Comparison of ENCODE assay signal across 8 cellular contexts in genomic region chr16:1942810-1943726, GRCh38.
DNase-seq lines count a peak whose midpoint lies in the region; FAIRE-seq and TF ChIP-seq lines count a peak whose summit lies in the region.

TSS of gene MSRB1 (minus strand) at chr16:1943199. CDS start at chr16:1943156, 43 bp downstream.

- peaks cover 5% of the 10 kb centered on the region for H3K36me3 Mint-ChIP-seq in nephron (ENCODE audit: low read depth)
- peaks cover 5% of the 10 kb centered on the region for H3K36me3 Mint-ChIP-seq in stimulated activated naive CD8-positive, alpha-beta T cell treated with anti-CD3 and anti-CD28 coated beads, Interleukin-15, Interleukin-2, amounts not matched to agents 100 ng/mL and 50 ng/mL, for 24 hours (ENCODE audit: low read depth)

- no peaks in the 10 kb centered on the region for H3K36me3 ChIP-seq in Loucy (ENCODE audit: insufficient read depth, low read length)

- H3K9ac ChIP-seq in Loucy (ENCODE audit: low read depth, low read length, poor library complexity, severe bottlenecking) = peak within 1 kb of the TSS; percentile 87

- peak within 1 kb of the TSS in 2 of 3 experiments; percentile 78 to 87 for H3K27ac Mint-ChIP-seq in nephron
- H3K27ac Mint-ChIP-seq in stimulated activated naive CD8-positive, alpha-beta T cell treated with anti-CD3 and anti-CD28 coated beads, Interleukin-15, Interleukin-2, amounts not matched to agents 100 ng/mL and 50 ng/mL, for 24 hours = peak within 1 kb of the TSS; percentile 73

- FAIRE-seq in H54 (lab: Jason Lieb, UNC) = peak; percentile 67

- no peaks in the 10 kb centered on the region for H3K27me3 ChIP-seq in Loucy (ENCODE audit: insufficient read depth, low read length, poor library complexity, severe bottlenecking)

- peak; percentile 99 for DNase-seq in EH (ENCODE audit: low read depth)
- peak; percentile 98 for DNase-seq in H54 (ENCODE audit: insufficient read length, low spot score)
- DNase-seq in activated T-helper 9 cell treated with anti-CD3 and anti-CD28 coated beads, Interleukin-2, amount 50 U/mL, for 16 hours (ENCODE audit: low read depth) = peak; percentile 98
- DNase-seq in fibroblast of mammary gland (ENCODE audit: low read depth) = peak; percentile 96

- no peaks in the 10 kb centered on the region for H3F3A ChIP-seq in Loucy (ENCODE audit: low read depth)

- peak within 1 kb of the TSS; percentile 85 to 93 (median 88) for H3K4me3 Mint-ChIP-seq in nephron
- H3K4me3 Mint-ChIP-seq in stimulated activated naive CD8-positive, alpha-beta T cell treated with anti-CD3 and anti-CD28 coated beads, Interleukin-15, Interleukin-2, amounts not matched to agents 100 ng/mL and 50 ng/mL, for 24 hours = peak within 1 kb of the TSS; percentile 87

- peak within 1 kb of the TSS; percentile 85 for H3K4me3 ChIP-seq in Loucy (ENCODE audit: low read length, poor library complexity, severe bottlenecking)
- peak within 1 kb of the TSS; percentile 83 for H3K4me3 ChIP-seq in fibroblast of mammary gland (ENCODE audit: control insufficient read depth, low read depth, low read length)

- no peaks in the 10 kb centered on the region for H3K9me3 Mint-ChIP-seq in nephron
- H3K9me3 Mint-ChIP-seq in stimulated activated naive CD8-positive, alpha-beta T cell treated with anti-CD3 and anti-CD28 coated beads, Interleukin-15, Interleukin-2, amounts not matched to agents 100 ng/mL and 50 ng/mL, for 24 hours = no peaks in the 10 kb centered on the region

- H3K4me2 ChIP-seq in Loucy (ENCODE audit: low read depth, low read length, poor library complexity, severe bottlenecking) = peak within 1 kb of the TSS; percentile 79

- peaks cover 11% of the 10 kb centered on the region; the same call in 1 of the 2 replicates for H3K79me2 ChIP-seq in Loucy (ENCODE audit: insufficient read depth, low read length)

- H3K9me2 ChIP-seq in Loucy (replicated peaks; ENCODE audit: low read depth, low read length) = no peaks in the 10 kb centered on the region

- peaks cover 6% of the 10 kb centered on the region for H3K4me1 Mint-ChIP-seq in nephron
- peaks cover 24% of the 10 kb centered on the region for H3K4me1 Mint-ChIP-seq in stimulated activated naive CD8-positive, alpha-beta T cell treated with anti-CD3 and anti-CD28 coated beads, Interleukin-15, Interleukin-2, amounts not matched to agents 100 ng/mL and 50 ng/mL, for 24 hours (ENCODE audit: low read depth)

- no peaks in the 10 kb centered on the region for H3K9me3 ChIP-seq in Loucy (ENCODE audit: insufficient read depth, low read depth, low read length)

- H3K4me1 ChIP-seq in Loucy (ENCODE audit: insufficient read depth, low read length, poor library complexity, severe bottlenecking) = peaks cover 5% of the 10 kb centered on the region

- TF ChIP-seq CTCF in Loucy (conservative IDR thresholded peaks at IDR 0.05; ENCODE audit: low read length) = no peak
- TF ChIP-seq CTCF in fibroblast of mammary gland (conservative IDR thresholded peaks at IDR 0.05; ENCODE audit: control insufficient read depth, insufficient read depth, low read depth, low read length) = no peak
- TF ChIP-seq CTCF in nephron (IDR thresholded peaks at IDR 0.05; ENCODE audit: unreplicated experiment in 3 of 3) = no peak

- TF ChIP-seq POLR2A in H54 (IDR thresholded peaks at IDR 0.05; ENCODE audit: low read depth, low read length) = peak; percentile 91
- peak; percentile 90 for TF ChIP-seq POLR2A in Raji (IDR thresholded peaks at IDR 0.05; ENCODE audit: insufficient read depth, low read depth, low read length)

- H4K20me1 ChIP-seq in Loucy (ENCODE audit: insufficient read depth, low read length, poor library complexity, severe bottlenecking) = no peaks in the 10 kb centered on the region

- no peaks in the 10 kb centered on the region for H3K27me3 Mint-ChIP-seq in nephron (ENCODE audit: low read depth)
- H3K27me3 Mint-ChIP-seq in stimulated activated naive CD8-positive, alpha-beta T cell treated with anti-CD3 and anti-CD28 coated beads, Interleukin-15, Interleukin-2, amounts not matched to agents 100 ng/mL and 50 ng/mL, for 24 hours = no peaks in the 10 kb centered on the region

- H2AFZ ChIP-seq in Loucy (ENCODE audit: low read length) = peak within 1 kb of the TSS; percentile 81; the same call in 1 of the 2 replicates

Comparison
In these comparisons a context has a peak if more than half of its experiments do, and no peak if none do; other contexts are left out.
1. Peak in every context shown above with its lines: DNase-seq and H3K4me3 ChIP-seq.